In the genomic region with DNA sequence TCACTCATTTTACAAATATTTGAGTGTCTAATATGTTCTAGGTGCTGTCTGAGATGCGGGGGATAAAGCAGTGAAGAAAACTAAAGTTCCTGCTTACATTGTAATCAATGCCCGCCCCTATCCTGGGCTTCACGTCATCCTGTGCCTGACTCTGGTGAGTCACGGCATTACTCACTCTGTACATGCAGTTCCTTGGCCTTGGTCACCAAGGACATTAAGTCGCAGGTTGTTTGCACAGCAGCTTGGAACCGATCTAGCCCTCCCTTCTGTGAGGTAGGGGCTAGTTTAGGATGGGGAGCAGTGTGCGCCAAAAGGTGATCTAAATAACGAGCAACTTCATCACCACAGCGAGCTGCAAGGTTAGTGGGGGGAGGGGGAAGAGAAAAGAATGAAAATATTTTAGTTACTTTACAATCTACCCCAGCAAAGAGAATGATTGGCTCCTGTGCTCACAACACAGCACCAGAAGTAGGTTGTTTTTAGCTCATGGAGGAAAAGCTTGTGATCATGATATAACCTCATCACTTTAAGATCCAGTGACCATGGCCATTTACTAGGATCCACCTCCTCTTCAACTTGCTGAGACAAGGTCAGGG, we compare ENCODE assay signal across 1 cellular context.
TF ChIP-seq lines count a peak whose summit lies in the region.

No MANE protein-coding gene starts in this region.

TF ChIP-seq in HepG2, 621 proteins besides CTCF, POLR2A, EP300 and RAD21:
- TF ChIP-seq FOSL2 (CRISPR knock-in tag; IDR thresholded peaks at IDR 0.05) (peak; percentile 65), NFE2 (CRISPR knock-in tag; IDR thresholded peaks at IDR 0.05) (no peak)
